Comparison of ENCODE assay signal across 7 cellular contexts in the genomic region with DNA sequence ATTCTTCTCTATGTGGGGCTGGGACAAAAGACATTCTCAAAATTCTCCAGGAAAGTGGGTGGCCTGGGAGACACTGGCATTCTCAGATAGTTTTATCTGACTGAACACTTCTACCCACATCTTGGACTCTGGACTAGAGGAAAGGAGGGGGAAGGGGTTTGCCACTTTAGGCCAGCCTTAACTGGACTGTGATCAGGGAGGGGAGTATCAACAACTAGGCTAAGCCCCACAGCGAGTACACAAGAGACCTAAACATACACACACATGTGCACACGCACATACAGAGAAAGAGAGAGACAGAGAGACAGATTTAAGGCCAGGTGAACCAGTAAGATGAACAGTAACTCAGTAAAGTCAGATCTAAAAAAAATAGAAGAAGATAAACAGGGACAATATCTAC. TPM values are rescaled to one million over a fixed set of nuclear protein-coding genes. Genes with fewer than 3 reads are reported as not detected.
DNase-seq lines count a peak whose midpoint lies in the region; ATAC-seq and TF ChIP-seq lines count a peak whose summit lies in the region.
"Had no signal": no experiment of that assay in that cellular context is flagged by ENCODE, and none has a peak within 500 bp of the region (broad histone marks: within the 10 kb centered on the region; RNA-seq: fewer than 3 reads in every experiment).

No MANE protein-coding gene starts in this region.

- no peaks in the 10 kb centered on the region for H3K36me3 Mint-ChIP-seq in T-helper 2 cell treated with Interferon-gamma antibody and Interleukin-4, amounts not matched to agents 5 μg/mL and 100 μg/mL, for 36 hours (ENCODE audit: low read depth)

- no peaks in the 10 kb centered on the region for H3K4me1 ChIP-seq in endocrine pancreas (ENCODE audit: control insufficient read depth, insufficient read depth, low read length)
- peaks cover 34 to 46% (median 35%) of the 10 kb centered on the region in 3 donors for H3K4me1 ChIP-seq in skeletal muscle tissue (ENCODE audit: control insufficient read depth in 3 of 3, insufficient read depth in 3 of 3, low read length in 3 of 3)
- peaks cover 21% of the 10 kb centered on the region for H3K4me1 ChIP-seq in body of pancreas

- no peak for DNase-seq in T-helper 2 cell treated with Interferon-gamma antibody and Interleukin-4, amounts not matched to agents 5 μg/mL and 100 μg/mL, for 36 hours (ENCODE audit: low spot score)
- DNase-seq in T-helper 2 cell (no peak), NCI-H128 (lab: John Stamatoyannopoulos, UW; ENCODE audit: unreplicated experiment) (no peak), body of pancreas (no peak)
- DNase-seq: central memory CD4-positive, alpha-beta T cell had no signal

- no peaks in the 10 kb centered on the region for H3K36me3 ChIP-seq in endocrine pancreas (ENCODE audit: control insufficient read depth, insufficient read depth, low read length)
- H3K36me3 ChIP-seq in skeletal muscle tissue (ENCODE audit: control insufficient read depth in 3 of 3, insufficient read depth in 3 of 3, low read length in 3 of 3), result peaks cover 0 to 14% (median 6%) of the 10 kb centered on the region in 3 donors
- H3K36me3 ChIP-seq in body of pancreas (replicated peaks in 1 of 2; ENCODE audit: insufficient read depth in 1 of 2, low read depth in 2 of 2), result no peaks in the 10 kb centered on the region

- WGBS in body of pancreas, 2 donors, result 85 to 100% methylated on average over 2 of the region's 2 CpGs

- H3K4me3 ChIP-seq in endocrine pancreas (ENCODE audit: control insufficient read depth, insufficient read depth, low read length) (no peak overlapping the region), skeletal muscle tissue (ENCODE audit: low read length in 3 of 3) (peak overlapping the region; percentile 97 to 99 (median 97)), body of pancreas (no peak overlapping the region)

- no peak overlapping the region for H3K27ac Mint-ChIP-seq in T-helper 2 cell treated with Interferon-gamma antibody and Interleukin-4, amounts not matched to agents 5 μg/mL and 100 μg/mL, for 36 hours

- no peaks in the 10 kb centered on the region for H3K27me3 ChIP-seq in endocrine pancreas (ENCODE audit: control insufficient read depth, insufficient read depth, low read length)
- H3K27me3 ChIP-seq in skeletal muscle tissue (ENCODE audit: control insufficient read depth in 3 of 3, insufficient read depth in 3 of 3, low read length in 3 of 3), result no peaks in the 10 kb centered on the region
- H3K27me3 ChIP-seq in body of pancreas, result no peaks in the 10 kb centered on the region

- intact Hi-C loops in body of pancreas (cut with DNase I), result no loop called here

- ATAC-seq in body of pancreas, result no peak

- peaks cover 20% of the 10 kb centered on the region for H3K4me1 Mint-ChIP-seq in T-helper 2 cell treated with Interferon-gamma antibody and Interleukin-4, amounts not matched to agents 5 μg/mL and 100 μg/mL, for 36 hours (ENCODE audit: low read depth)

- no peak for TF ChIP-seq POLR2A in body of pancreas (IDR thresholded peaks at IDR 0.05)

- H3K9me3 Mint-ChIP-seq in T-helper 2 cell treated with Interferon-gamma antibody and Interleukin-4, amounts not matched to agents 5 μg/mL and 100 μg/mL, for 36 hours, result no peaks in the 10 kb centered on the region

- peak overlapping the region; percentile 95 for H3K4me3 Mint-ChIP-seq in T-helper 2 cell treated with Interferon-gamma antibody and Interleukin-4, amounts not matched to agents 5 μg/mL and 100 μg/mL, for 36 hours

- H3K27ac ChIP-seq in skeletal muscle tissue (ENCODE audit: low read depth, low read length) (peak overlapping the region; percentile 97), body of pancreas (no peak overlapping the region)

- no peak for TF ChIP-seq CTCF in body of pancreas (IDR thresholded peaks at IDR 0.05)

- H3K9ac ChIP-seq in endocrine pancreas (ENCODE audit: control insufficient read depth, insufficient read depth, low read length) (peak overlapping the region; percentile 31), skeletal muscle tissue (ENCODE audit: low read depth in 1 of 3, low read length in 3 of 3) (peak overlapping the region; percentile 97 to 99 (median 99))

- peaks cover 29% of the 10 kb centered on the region for H3K27me3 Mint-ChIP-seq in T-helper 2 cell treated with Interferon-gamma antibody and Interleukin-4, amounts not matched to agents 5 μg/mL and 100 μg/mL, for 36 hours (ENCODE audit: low read depth)

- H3K9me3 ChIP-seq in endocrine pancreas (ENCODE audit: control insufficient read depth, low read length) (no peaks in the 10 kb centered on the region), skeletal muscle tissue (ENCODE audit: control insufficient read depth in 3 of 3, low read length in 3 of 3) (no peaks in the 10 kb centered on the region), body of pancreas (no peaks in the 10 kb centered on the region)

RNA-seq across cellular contexts. Expression of gene SEMA6C, which starts 1.3 kb away (rescaled TPM):
- total RNA-seq in skeletal muscle tissue (15.7 TPM), body of pancreas (1 to 10 TPM; 3.6 to 5.3 TPM)

RNA-seq across cellular contexts. Expression of gene TNFAIP8L2, which starts 8.8 kb away (rescaled TPM):
- total RNA-seq in skeletal muscle tissue (4.2 TPM), body of pancreas (1 to 10 TPM in 1 of 2 donors, under 1 TPM in 1; 0.99 to 1.6 TPM)

RNA-seq across cellular contexts. Expression of gene LYSMD1, which starts 18.0 kb away (rescaled TPM):
- total RNA-seq in skeletal muscle tissue (9.9 TPM), body of pancreas (1 to 10 TPM; 6.7 to 9.6 TPM)

RNA-seq across cellular contexts. Expression of gene SCNM1, which starts 18.3 kb away (rescaled TPM):
- total RNA-seq in skeletal muscle tissue (24.5 TPM), body of pancreas (10 to 100 TPM; 16.2 to 28.0 TPM)

RNA-seq across cellular contexts. Expression of gene TMOD4, which starts 28.1 kb away (rescaled TPM):
- total RNA-seq in skeletal muscle tissue (50.6 TPM), body of pancreas (1 to 10 TPM in 1 of 2 donors, not detected in 1; 3.0 TPM)

Comparison
In these comparisons a context has a peak if more than half of its experiments do, and no peak if none do; other contexts are left out.
1. H3K4me3 ChIP-seq: peak in skeletal muscle tissue (3 of 3); none in endocrine pancreas (single experiment) and body of pancreas (0 of 2).